ENCODE assay signal across 14 cellular contexts in genomic region chr14:97713023-97713422, GRCh38.
DNase-seq lines count a peak whose midpoint lies in the region; ATAC-seq and TF ChIP-seq lines count a peak whose summit lies in the region.
"Had no signal": no experiment of that assay in that cellular context is flagged by ENCODE, and none has a peak within 500 bp of the region (broad histone marks: within the 10 kb centered on the region; RNA-seq: fewer than 3 reads in every experiment).

No MANE protein-coding gene starts in this region.

- no peak for TF ChIP-seq CTCF in kidney epithelial cell (IDR thresholded peaks at IDR 0.05; ENCODE audit: insufficient read depth, low read length, poor library complexity, severe bottlenecking)

- H3K27me3 ChIP-seq in GM23248 (replicated peaks; ENCODE audit: insufficient read depth) (no peaks in the 10 kb centered on the region), kidney epithelial cell (ENCODE audit: control insufficient read depth, insufficient read depth, low read length) (no peaks in the 10 kb centered on the region)
- H3K27me3 ChIP-seq: SJCRH30 had no signal

- ATAC-seq in activated naive CD8-positive, alpha-beta T cell treated with anti-CD3 and anti-CD28 coated beads, Interleukin-2, amount 50 U/mL, for 24 hours: peak; percentile 91
- ATAC-seq in GM19395 (IDR thresholded peaks at IDR 0.05; ENCODE audit: unreplicated experiment): no peak

- H3F3A ChIP-seq in GM23248 (ENCODE audit: insufficient read depth): no peaks in the 10 kb centered on the region

- 40 to 50% methylated on average over 6 of the region's 6 CpGs for WGBS in GM23248 (ENCODE audit: low coverage in 1 of 2, low lambda C conversion rate in 2 of 2, missing lambda C conversion rate in 2 of 2), 2 experiments

- H4K20me1 ChIP-seq in GM23248 (ENCODE audit: insufficient read depth): no peaks in the 10 kb centered on the region

- no peaks in the 10 kb centered on the region for H3K4me1 ChIP-seq in GM23248 (ENCODE audit: insufficient read depth)
- H3K4me1 ChIP-seq: esophagus squamous epithelium, SJCRH30 had no signal

- H3K9ac ChIP-seq in GM23248: no peak overlapping the region

- H3K4me3 ChIP-seq in GM23248: no peak overlapping the region
- H3K4me3 ChIP-seq in kidney epithelial cell (ENCODE audit: low read depth, low read length): no peak overlapping the region
- H3K4me3 ChIP-seq: esophagus squamous epithelium, SJCRH30 had no signal

- no peak overlapping the region for H3K4me2 ChIP-seq in GM23248 (ENCODE audit: unreplicated experiment)

- H3K36me3 Mint-ChIP-seq in activated CD4-positive, alpha-beta T cell treated with anti-CD3 and anti-CD28 coated beads, Interleukin-2, amount 10 ng/mL, durations not matched to agents 7 days and 5 days (ENCODE audit: low read depth): peaks cover 5% of the 10 kb centered on the region
- no peaks in the 10 kb centered on the region for H3K36me3 Mint-ChIP-seq in activated naive CD8-positive, alpha-beta T cell treated with anti-CD3 and anti-CD28 coated beads, Interleukin-2, amount 50 U/mL, for 24 hours (ENCODE audit: low read depth)
- H3K36me3 Mint-ChIP-seq: naive B cell had no signal

- DNase-seq in activated CD4-positive, alpha-beta T cell treated with anti-CD3 and anti-CD28 coated beads for 4 hours: peak; percentile 23 to 33
- no peak for DNase-seq in activated CD4-positive, alpha-beta T cell treated with anti-CD3 and anti-CD28 coated beads, Interleukin-2, amount 10 ng/mL, durations not matched to agents 7 days and 5 days
- peak; percentile 3 for DNase-seq in GM23248
- no peak for DNase-seq in activated naive CD8-positive, alpha-beta T cell treated with anti-CD3 and anti-CD28 coated beads, Interleukin-2, amount 50 U/mL, for 24 hours
- peak; percentile 56 for DNase-seq in kidney epithelial cell (ENCODE audit: low read depth)
- no peak for DNase-seq in middle frontal gyrus (ENCODE audit: extremely low spot score, low spot score)
- no peak for DNase-seq in NCI-H2171 treated with DMSO at 0.1 percent for 48 hours (lab: John Stamatoyannopoulos, UW)
- DNase-seq: ACHN, esophagus squamous epithelium, naive B cell, NCI-H1105, SJCRH30 had no signal

- H3K9me3 Mint-ChIP-seq in activated CD4-positive, alpha-beta T cell treated with anti-CD3 and anti-CD28 coated beads, Interleukin-2, amount 10 ng/mL, durations not matched to agents 7 days and 5 days: peaks cover 5% of the 10 kb centered on the region
- no peaks in the 10 kb centered on the region for H3K9me3 Mint-ChIP-seq in activated naive CD8-positive, alpha-beta T cell treated with anti-CD3 and anti-CD28 coated beads, Interleukin-2, amount 50 U/mL, for 24 hours

- POLR2A ChIA-PET in activated CD4-positive, alpha-beta T cell treated with anti-CD3 and anti-CD28 coated beads, Interleukin-2, amount 10 ng/mL, durations not matched to agents 7 days and 5 days (lab: Charles Lee): no interaction called here

- CTCF ChIA-PET in activated CD4-positive, alpha-beta T cell treated with anti-CD3 and anti-CD28 coated beads, Interleukin-2, amount 10 ng/mL, durations not matched to agents 7 days and 5 days (lab: Charles Lee): interaction anchor here (1.0 to 1.3 kb wide), 4 partner anchors 9 to 37 kb away, joined by 3 to 4 read pairs (median 3); no protein-coding TSS in a partner anchor

- in situ Hi-C loops in GM23248 (cut with MboI): no loop called here

- H3K27ac Mint-ChIP-seq in activated CD4-positive, alpha-beta T cell treated with anti-CD3 and anti-CD28 coated beads, Interleukin-2, amount 10 ng/mL, durations not matched to agents 7 days and 5 days: no peak overlapping the region
- H3K27ac Mint-ChIP-seq in activated naive CD8-positive, alpha-beta T cell treated with anti-CD3 and anti-CD28 coated beads, Interleukin-2, amount 50 U/mL, for 24 hours: peak overlapping the region; percentile 57
- H3K27ac Mint-ChIP-seq: naive B cell, progenitor cell of endocrine pancreas had no signal

- no peaks in the 10 kb centered on the region for H3K9me3 ChIP-seq in GM23248 (ENCODE audit: low read depth)
- H3K9me3 ChIP-seq: esophagus squamous epithelium, SJCRH30 had no signal

- H3K4me1 Mint-ChIP-seq in activated CD4-positive, alpha-beta T cell treated with anti-CD3 and anti-CD28 coated beads, Interleukin-2, amount 10 ng/mL, durations not matched to agents 7 days and 5 days: peaks cover 42% of the 10 kb centered on the region
- H3K4me1 Mint-ChIP-seq in activated naive CD8-positive, alpha-beta T cell treated with anti-CD3 and anti-CD28 coated beads, Interleukin-2, amount 50 U/mL, for 24 hours: peaks cover 54% of the 10 kb centered on the region
- H3K4me1 Mint-ChIP-seq: naive B cell had no signal

- H3K27me3 Mint-ChIP-seq in activated CD4-positive, alpha-beta T cell treated with anti-CD3 and anti-CD28 coated beads, Interleukin-2, amount 10 ng/mL, durations not matched to agents 7 days and 5 days: no peaks in the 10 kb centered on the region
- H3K27me3 Mint-ChIP-seq in activated naive CD8-positive, alpha-beta T cell treated with anti-CD3 and anti-CD28 coated beads, Interleukin-2, amount 50 U/mL, for 24 hours: no peaks in the 10 kb centered on the region
- H3K27me3 Mint-ChIP-seq: progenitor cell of endocrine pancreas had no signal

- H3K9me2 ChIP-seq in GM23248 (ENCODE audit: insufficient read depth): no peaks in the 10 kb centered on the region

- H3K36me3 ChIP-seq in GM23248 (ENCODE audit: low read depth): no peaks in the 10 kb centered on the region
- no peaks in the 10 kb centered on the region for H3K36me3 ChIP-seq in kidney epithelial cell (ENCODE audit: control insufficient read depth, insufficient read depth, low read length)
- H3K36me3 ChIP-seq: esophagus squamous epithelium, SJCRH30 had no signal

- no peak overlapping the region for H3K27ac ChIP-seq in GM23248
- H3K27ac ChIP-seq: esophagus squamous epithelium, SJCRH30 had no signal

- no peak overlapping the region for H3K4me3 Mint-ChIP-seq in activated CD4-positive, alpha-beta T cell treated with anti-CD3 and anti-CD28 coated beads, Interleukin-2, amount 10 ng/mL, durations not matched to agents 7 days and 5 days
- no peak overlapping the region for H3K4me3 Mint-ChIP-seq in activated naive CD8-positive, alpha-beta T cell treated with anti-CD3 and anti-CD28 coated beads, Interleukin-2, amount 50 U/mL, for 24 hours
- H3K4me3 Mint-ChIP-seq: naive B cell had no signal

- H3K79me2 ChIP-seq in GM23248 (ENCODE audit: insufficient read depth): no peaks in the 10 kb centered on the region

- no peak overlapping the region for H2AFZ ChIP-seq in GM23248

Comparison
In these comparisons a context has a peak if more than half of its experiments do, and no peak if none do; other contexts are left out.
1. DNase-seq: peak in activated CD4-positive, alpha-beta T cell treated with anti-CD3 and anti-CD28 coated beads for 4 hours (2 of 2), GM23248 (single experiment) and kidney epithelial cell (single experiment); none in activated CD4-positive, alpha-beta T cell treated with anti-CD3 and anti-CD28 coated beads, Interleukin-2, amount 10 ng/mL, durations not matched to agents 7 days and 5 days (single experiment), activated naive CD8-positive, alpha-beta T cell treated with anti-CD3 and anti-CD28 coated beads, Interleukin-2, amount 50 U/mL, for 24 hours (single experiment), middle frontal gyrus (single experiment) and NCI-H2171 treated with DMSO at 0.1 percent for 48 hours (single experiment).